Comparison of ENCODE assay signal across 13 cellular contexts in genomic region chrX:107576841-107577240, GRCh38. TPM values are rescaled to one million over a fixed set of nuclear protein-coding genes. Genes with fewer than 3 reads are reported as not detected.
DNase-seq lines count a peak whose midpoint lies in the region; ATAC-seq, FAIRE-seq and TF ChIP-seq lines count a peak whose summit lies in the region.
"Had no signal": no experiment of that assay in that cellular context is flagged by ENCODE, and none has a peak within 500 bp of the region (broad histone marks: within the 10 kb centered on the region; RNA-seq: fewer than 3 reads in every experiment).

No MANE protein-coding gene starts in this region.

- no peak overlapping the region for H3K4me2 ChIP-seq in astrocyte (ENCODE audit: low read length)
- H3K4me2 ChIP-seq: A549 had no signal

- ATAC-seq in activated CD8-positive, alpha-beta T cell treated with anti-CD3 and anti-CD28 coated beads for 36 hours, result peak; percentile 47
- ATAC-seq in activated CD8-positive, alpha-beta T cell treated with anti-CD3 and anti-CD28 coated beads, Interleukin-2, amount 10 ng/mL, durations not matched to agents 7 days and 5 days, result no peak
- peak; percentile 73 for ATAC-seq in GM21360 (IDR thresholded peaks at IDR 0.05; ENCODE audit: unreplicated experiment)
- peak; percentile 81 for ATAC-seq in HG03039 (IDR thresholded peaks at IDR 0.05; ENCODE audit: unreplicated experiment)
- no peak for ATAC-seq in GM18909 (IDR thresholded peaks at IDR 0.05; ENCODE audit: poor library complexity, unreplicated experiment)
- ATAC-seq: A549, heart left ventricle had no signal

- POLR2A ChIA-PET in activated CD8-positive, alpha-beta T cell treated with anti-CD3 and anti-CD28 coated beads for 36 hours (lab: Charles Lee), result no interaction called here
- POLR2A ChIA-PET in activated CD8-positive, alpha-beta T cell treated with anti-CD3 and anti-CD28 coated beads, Interleukin-2, amount 10 ng/mL, durations not matched to agents 7 days and 5 days (lab: Charles Lee), result no interaction called here

- TF ChIP-seq CTCF in activated CD8-positive, alpha-beta T cell treated with anti-CD3 and anti-CD28 coated beads for 36 hours (IDR thresholded peaks at IDR 0.05), result no peak
- TF ChIP-seq CTCF in astrocyte (IDR thresholded peaks at IDR 0.05; ENCODE audit: insufficient read depth, low read depth, low read length) (no peak), ascending aorta (IDR thresholded peaks at IDR 0.05) (no peak)

- peak; percentile 89 for FAIRE-seq in astrocyte (lab: Jason Lieb, UNC)
- FAIRE-seq: A549 had no signal

- H3K9me3 Mint-ChIP-seq in activated CD8-positive, alpha-beta T cell treated with anti-CD3 and anti-CD28 coated beads for 36 hours, result no peaks in the 10 kb centered on the region
- no peaks in the 10 kb centered on the region for H3K9me3 Mint-ChIP-seq in activated CD8-positive, alpha-beta T cell treated with anti-CD3 and anti-CD28 coated beads, Interleukin-2, amount 10 ng/mL, durations not matched to agents 7 days and 5 days (ENCODE audit: insufficient read depth)
- peaks cover 3% of the 10 kb centered on the region for H3K9me3 Mint-ChIP-seq in astrocyte (ENCODE audit: unreplicated experiment)

- H3K4me3 Mint-ChIP-seq in activated CD8-positive, alpha-beta T cell treated with anti-CD3 and anti-CD28 coated beads for 36 hours, result no peak overlapping the region
- no peak overlapping the region for H3K4me3 Mint-ChIP-seq in activated CD8-positive, alpha-beta T cell treated with anti-CD3 and anti-CD28 coated beads, Interleukin-2, amount 10 ng/mL, durations not matched to agents 7 days and 5 days
- no peak overlapping the region for H3K4me3 Mint-ChIP-seq in astrocyte (ENCODE audit: unreplicated experiment)

- CTCF ChIA-PET in activated CD8-positive, alpha-beta T cell treated with anti-CD3 and anti-CD28 coated beads for 36 hours (lab: Charles Lee), result no interaction called here
- CTCF ChIA-PET in activated CD8-positive, alpha-beta T cell treated with anti-CD3 and anti-CD28 coated beads, Interleukin-2, amount 10 ng/mL, durations not matched to agents 7 days and 5 days (lab: Charles Lee), result no interaction called here

- H3K36me3 ChIP-seq in astrocyte (ENCODE audit: insufficient read depth, low read length) (no peaks in the 10 kb centered on the region), ascending aorta (no peaks in the 10 kb centered on the region)
- H3K36me3 ChIP-seq: heart left ventricle had no signal

- H3K27me3 Mint-ChIP-seq in activated CD8-positive, alpha-beta T cell treated with anti-CD3 and anti-CD28 coated beads for 36 hours, result no peaks in the 10 kb centered on the region
- H3K27me3 Mint-ChIP-seq in activated CD8-positive, alpha-beta T cell treated with anti-CD3 and anti-CD28 coated beads, Interleukin-2, amount 10 ng/mL, durations not matched to agents 7 days and 5 days (ENCODE audit: low read depth), result no peaks in the 10 kb centered on the region
- no peaks in the 10 kb centered on the region for H3K27me3 Mint-ChIP-seq in astrocyte (ENCODE audit: low read depth, unreplicated experiment)

- H3K9me3 ChIP-seq in astrocyte (ENCODE audit: insufficient read depth, low read depth, low read length), result peaks cover 2% of the 10 kb centered on the region
- H3K9me3 ChIP-seq in ascending aorta, result no peaks in the 10 kb centered on the region
- H3K9me3 ChIP-seq: A549, heart left ventricle had no signal

- H3K27ac ChIP-seq in astrocyte (ENCODE audit: low read depth, low read length) (no peak overlapping the region), ascending aorta (no peak overlapping the region)
- H3K27ac ChIP-seq: A549, heart left ventricle had no signal

- no peak overlapping the region for H3K27ac Mint-ChIP-seq in activated CD8-positive, alpha-beta T cell treated with anti-CD3 and anti-CD28 coated beads for 36 hours
- no peak overlapping the region for H3K27ac Mint-ChIP-seq in activated CD8-positive, alpha-beta T cell treated with anti-CD3 and anti-CD28 coated beads, Interleukin-2, amount 10 ng/mL, durations not matched to agents 7 days and 5 days
- no peak overlapping the region for H3K27ac Mint-ChIP-seq in astrocyte (ENCODE audit: unreplicated experiment)

- no peak overlapping the region for H3K4me3 ChIP-seq in astrocyte (ENCODE audit: insufficient read depth, low read depth, low read length)
- H3K4me3 ChIP-seq in ascending aorta, result no peak overlapping the region
- H3K4me3 ChIP-seq: A549, heart left ventricle had no signal

- no peaks in the 10 kb centered on the region for H4K20me1 ChIP-seq in astrocyte (ENCODE audit: insufficient read depth, low read length)

- peaks cover 19% of the 10 kb centered on the region for H3K4me1 ChIP-seq in astrocyte (ENCODE audit: insufficient read depth, low read length)
- H3K4me1 ChIP-seq in ascending aorta, result no peaks in the 10 kb centered on the region
- H3K4me1 ChIP-seq: heart left ventricle had no signal

- H3K4me1 Mint-ChIP-seq in activated CD8-positive, alpha-beta T cell treated with anti-CD3 and anti-CD28 coated beads for 36 hours (ENCODE audit: low read depth), result peaks cover 4% of the 10 kb centered on the region
- H3K4me1 Mint-ChIP-seq in activated CD8-positive, alpha-beta T cell treated with anti-CD3 and anti-CD28 coated beads, Interleukin-2, amount 10 ng/mL, durations not matched to agents 7 days and 5 days (ENCODE audit: low read depth), result no peaks in the 10 kb centered on the region
- H3K4me1 Mint-ChIP-seq in astrocyte (ENCODE audit: low read depth, unreplicated experiment), result peaks cover 10% of the 10 kb centered on the region

- no peak overlapping the region for H2AFZ ChIP-seq in astrocyte (ENCODE audit: low read depth, low read length)

- DNase-seq in activated CD8-positive, alpha-beta T cell treated with anti-CD3 and anti-CD28 coated beads for 36 hours, result peak; percentile 32
- DNase-seq in activated CD8-positive, alpha-beta T cell treated with anti-CD3 and anti-CD28 coated beads, Interleukin-2, amount 10 ng/mL, durations not matched to agents 7 days and 5 days, result no peak
- DNase-seq in astrocyte (ENCODE audit: low read depth) (no peak), UCSD-AML1 (lab: John Stamatoyannopoulos, UW; ENCODE audit: unreplicated experiment) (no peak), ascending aorta (ENCODE audit: low spot score in 2 of 2) (no peak)
- DNase-seq: COR-L47, heart left ventricle, posterior cingulate gyrus, trophoblast cell had no signal

- no peaks in the 10 kb centered on the region for H3K36me3 Mint-ChIP-seq in activated CD8-positive, alpha-beta T cell treated with anti-CD3 and anti-CD28 coated beads for 36 hours (ENCODE audit: low read depth)
- H3K36me3 Mint-ChIP-seq in activated CD8-positive, alpha-beta T cell treated with anti-CD3 and anti-CD28 coated beads, Interleukin-2, amount 10 ng/mL, durations not matched to agents 7 days and 5 days (ENCODE audit: low read depth), result no peaks in the 10 kb centered on the region
- H3K36me3 Mint-ChIP-seq in astrocyte (ENCODE audit: low read depth, unreplicated experiment), result peaks cover 2% of the 10 kb centered on the region

- H3K9ac ChIP-seq in astrocyte (ENCODE audit: low read length), result no peak overlapping the region

- H3K27me3 ChIP-seq in astrocyte (ENCODE audit: insufficient read depth, low read length) (no peaks in the 10 kb centered on the region), ascending aorta (no peaks in the 10 kb centered on the region)

- intact Hi-C loops in activated CD8-positive, alpha-beta T cell treated with anti-CD3 and anti-CD28 coated beads for 36 hours (cut with micrococcal nuclease), result no loop called here
- intact Hi-C loops in ascending aorta (cut with DNase I), result no loop called here

- H3K79me2 ChIP-seq in astrocyte (ENCODE audit: insufficient read depth, low read length), result no peaks in the 10 kb centered on the region

RNA-seq across cellular contexts. Expression of gene PRPS1, which starts 51.5 kb away (rescaled TPM):
- 100 to 1,000 TPM; 122 to 131 TPM for total RNA-seq in activated CD8-positive, alpha-beta T cell treated with anti-CD3 and anti-CD28 coated beads for 36 hours
- 10 to 100 TPM; 69.8 to 71.3 TPM for total RNA-seq in activated CD8-positive, alpha-beta T cell treated with anti-CD3 and anti-CD28 coated beads, Interleukin-2, amount 10 ng/mL, durations not matched to agents 7 days and 5 days
- total RNA-seq in astrocyte (155 and 161 TPM in 2 replicates), ascending aorta (14.0 TPM)

Comparison
In these comparisons a context has a peak if more than half of its experiments do, and no peak if none do; other contexts are left out.
1. ATAC-seq: peak in activated CD8-positive, alpha-beta T cell treated with anti-CD3 and anti-CD28 coated beads for 36 hours (single experiment), GM21360 (single experiment) and HG03039 (single experiment); none in activated CD8-positive, alpha-beta T cell treated with anti-CD3 and anti-CD28 coated beads, Interleukin-2, amount 10 ng/mL, durations not matched to agents 7 days and 5 days (single experiment) and GM18909 (single experiment).